ENCODE assay signal across 22 cellular contexts in the genomic region with DNA sequence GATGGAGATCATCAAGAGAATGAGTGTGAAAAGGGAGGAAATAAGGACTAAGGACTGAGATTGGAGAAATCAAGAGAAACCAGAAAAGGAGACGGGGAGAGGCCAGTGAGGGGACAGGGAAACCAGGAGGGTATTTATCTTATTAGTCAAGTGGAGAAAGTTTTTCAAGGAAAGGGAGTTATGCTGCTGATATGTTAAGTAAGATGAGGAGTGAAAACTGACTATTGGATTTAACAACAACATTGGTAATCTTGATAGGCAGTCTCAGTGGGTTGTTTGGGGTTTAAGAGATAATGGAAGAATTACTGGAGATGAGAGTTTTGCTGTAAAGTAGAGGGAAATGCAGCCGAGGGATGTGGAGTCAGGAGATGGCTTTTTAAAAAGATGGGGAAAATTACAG.
"Had no signal": no experiment of that assay in that cellular context is flagged by ENCODE, and none has a peak within 500 bp of the region (broad histone marks: within the 10 kb centered on the region; RNA-seq: fewer than 3 reads in every experiment).

No MANE protein-coding gene starts in this region.

- H3K27me3 ChIP-seq: cardiac muscle cell, Peyer's patch, SJCRH30 had no signal

- H3K27ac ChIP-seq: cardiac muscle cell, Peyer's patch, RWPE1, SJCRH30, VCaP had no signal

- DNase-seq: activated CD4-positive, alpha-beta memory T cell treated with anti-CD3 and anti-CD28 coated beads, Interleukin-2, amount 10 ng/mL, durations not matched to agents 7 days and 5 days; activated CD4-positive, alpha-beta T cell treated with anti-CD3 and anti-CD28 coated beads for 36 hours; activated CD4-positive, alpha-beta T cell treated with anti-CD3 and anti-CD28 coated beads, Interleukin-2, amount 50 U/mL, for 1 hour; activated naive CD4-positive, alpha-beta T cell treated with anti-CD3 and anti-CD28 coated beads, Interleukin-2, amount 50 U/mL, for 16 hours; activated naive CD8-positive, alpha-beta T cell treated with anti-CD3 and anti-CD28 coated beads, Interleukin-2, amount 50 U/mL, for 24 hours; amniotic stem cell; cerebellar nuclear complex; KG1; NCI-H1048; NCI-H2081; NCI-H510A treated with DMSO at 0.1 percent for 48 hours; Peyer's patch; Right ventricle myocardium superior; SJCRH30; T-helper 9 cell had no signal

- H3K4me1 Mint-ChIP-seq: brain had no signal

- H3K27ac Mint-ChIP-seq: activated CD4-positive, alpha-beta memory T cell treated with anti-CD3 and anti-CD28 coated beads, Interleukin-2, amount 10 ng/mL, durations not matched to agents 7 days and 5 days; activated CD4-positive, alpha-beta T cell treated with anti-CD3 and anti-CD28 coated beads for 36 hours; activated naive CD8-positive, alpha-beta T cell treated with anti-CD3 and anti-CD28 coated beads, Interleukin-2, amount 50 U/mL, for 24 hours; brain; T-helper 1 cell treated with Interleukin-12 subunit alpha and Interleukin-12 subunit beta and Interleukin-4 antibody, amounts not matched to agents 30 μg/mL and 1 μg/mL, for 36 hours had no signal

- H3K4me3 Mint-ChIP-seq: activated CD4-positive, alpha-beta memory T cell treated with anti-CD3 and anti-CD28 coated beads, Interleukin-2, amount 10 ng/mL, durations not matched to agents 7 days and 5 days; activated CD4-positive, alpha-beta T cell treated with anti-CD3 and anti-CD28 coated beads for 36 hours; activated naive CD8-positive, alpha-beta T cell treated with anti-CD3 and anti-CD28 coated beads, Interleukin-2, amount 50 U/mL, for 24 hours; brain; IgD-negative memory B cell; T-helper 1 cell treated with Interleukin-12 subunit alpha and Interleukin-12 subunit beta and Interleukin-4 antibody, amounts not matched to agents 30 μg/mL and 1 μg/mL, for 36 hours had no signal

- H3K4me3 ChIP-seq: cardiac muscle cell, Peyer's patch, SJCRH30 had no signal

- H3K9me3 ChIP-seq: Peyer's patch, SJCRH30 had no signal

- H3K9me3 Mint-ChIP-seq: activated CD4-positive, alpha-beta memory T cell treated with anti-CD3 and anti-CD28 coated beads, Interleukin-2, amount 10 ng/mL, durations not matched to agents 7 days and 5 days; activated naive CD8-positive, alpha-beta T cell treated with anti-CD3 and anti-CD28 coated beads, Interleukin-2, amount 50 U/mL, for 24 hours; IgD-negative memory B cell; T-helper 1 cell treated with Interleukin-12 subunit alpha and Interleukin-12 subunit beta and Interleukin-4 antibody, amounts not matched to agents 30 μg/mL and 1 μg/mL, for 36 hours had no signal

- H3K4me1 ChIP-seq: Peyer's patch, SJCRH30 had no signal

- ATAC-seq: activated CD4-positive, alpha-beta T cell treated with anti-CD3 and anti-CD28 coated beads for 36 hours; activated naive CD8-positive, alpha-beta T cell treated with anti-CD3 and anti-CD28 coated beads, Interleukin-2, amount 50 U/mL, for 24 hours; SK-N-SH treated with all-trans-retinoic acid at 6 μM for 48 hours had no signal

- H3K27me3 Mint-ChIP-seq: activated CD4-positive, alpha-beta memory T cell treated with anti-CD3 and anti-CD28 coated beads, Interleukin-2, amount 10 ng/mL, durations not matched to agents 7 days and 5 days; activated CD4-positive, alpha-beta T cell treated with anti-CD3 and anti-CD28 coated beads for 36 hours; activated naive CD8-positive, alpha-beta T cell treated with anti-CD3 and anti-CD28 coated beads, Interleukin-2, amount 50 U/mL, for 24 hours; brain; IgD-negative memory B cell had no signal
